ENCODE assay signal across 8 cellular contexts in genomic region chr16:29815793-29816693, GRCh38.
DNase-seq lines count a peak whose midpoint lies in the region; ATAC-seq and TF ChIP-seq lines count a peak whose summit lies in the region.

Gene PAGR1 (plus strand): TSS chr16:29816152. CDS start chr16:29816526, 374 bp downstream.

- H3K4me1 Mint-ChIP-seq in nephron: peaks cover 57% of the 10 kb centered on the region
- peaks cover 80% of the 10 kb centered on the region for H3K4me1 Mint-ChIP-seq in stimulated activated naive CD8-positive, alpha-beta T cell treated with anti-CD3 and anti-CD28 coated beads, Interleukin-15, amount 100 ng/mL, for 72 hours

- H3K9me3 Mint-ChIP-seq in nephron: no peaks in the 10 kb centered on the region
- H3K9me3 Mint-ChIP-seq in stimulated activated naive CD8-positive, alpha-beta T cell treated with anti-CD3 and anti-CD28 coated beads, Interleukin-15, amount 100 ng/mL, for 72 hours: no peaks in the 10 kb centered on the region

- H3K36me3 Mint-ChIP-seq in nephron (ENCODE audit: low read depth): peaks cover 29% of the 10 kb centered on the region

- no peaks in the 10 kb centered on the region for H3K27me3 Mint-ChIP-seq in nephron (ENCODE audit: low read depth)
- peaks cover 13% of the 10 kb centered on the region for H3K27me3 Mint-ChIP-seq in stimulated activated naive CD8-positive, alpha-beta T cell treated with anti-CD3 and anti-CD28 coated beads, Interleukin-15, amount 100 ng/mL, for 72 hours

- H3K4me1 ChIP-seq in RWPE2 (ENCODE audit: insufficient read depth, poor library complexity, severe bottlenecking): peaks cover 9% of the 10 kb centered on the region

- DNase-seq in ELF-1 (ENCODE audit: low read depth, low spot score) (peak; percentile 99), GOT3 (lab: John Stamatoyannopoulos, UW) (peak; percentile 93), LNCaP clone FGC (ENCODE audit: low read depth) (peak; percentile 100), RWPE2 (ENCODE audit: low spot score) (peak; percentile 96), fibroblast of pulmonary artery (ENCODE audit: low read depth) (peak; percentile 100)
- DNase-seq in activated T-helper 9 cell treated with anti-CD3 and anti-CD28 coated beads, Interleukin-2, amount 50 U/mL, for 16 hours (ENCODE audit: low read depth): peak; percentile 97
- peak; percentile 98 to 99 for DNase-seq in stimulated activated naive CD8-positive, alpha-beta T cell treated with anti-CD3 and anti-CD28 coated beads, Interleukin-15, amount 100 ng/mL, for 72 hours

- H3K27me3 ChIP-seq in RWPE2 (ENCODE audit: insufficient read depth, poor library complexity, severe bottlenecking): no peaks in the 10 kb centered on the region

- TF ChIP-seq CTCF in LNCaP clone FGC (IDR thresholded peaks at IDR 0.05; ENCODE audit: control insufficient read depth, extremely low read depth, insufficient read depth): peak; percentile 77
- peak; percentile 97 for TF ChIP-seq CTCF in RWPE2 (IDR thresholded peaks at IDR 0.05; ENCODE audit: poor library complexity, severe bottlenecking)
- peak; percentile 66 for TF ChIP-seq CTCF in fibroblast of pulmonary artery (IDR thresholded peaks at IDR 0.05; ENCODE audit: low read length, missing control alignments)
- TF ChIP-seq CTCF in nephron (IDR thresholded peaks at IDR 0.05; ENCODE audit: unreplicated experiment in 3 of 3): peak; percentile 88 to 96 (median 93)

- peak; percentile 54 for ATAC-seq in RWPE2 (ENCODE audit: low read depth)
- peak; percentile 80 for ATAC-seq in stimulated activated naive CD8-positive, alpha-beta T cell treated with anti-CD3 and anti-CD28 coated beads, Interleukin-15, amount 100 ng/mL, for 72 hours

- peak within 1 kb of the TSS; percentile 77 for H3K4me3 ChIP-seq in LNCaP clone FGC (ENCODE audit: low read depth, low read length)
- peak within 1 kb of the TSS; percentile 57 for H3K4me3 ChIP-seq in RWPE2 (ENCODE audit: severe bottlenecking)
- H3K4me3 ChIP-seq in fibroblast of pulmonary artery (replicated peaks; ENCODE audit: low read depth, low read length): peak within 1 kb of the TSS; percentile 81

- H3K36me3 ChIP-seq in RWPE2 (ENCODE audit: low read depth): peaks cover 27% of the 10 kb centered on the region

- no peaks in the 10 kb centered on the region for H3K9me3 ChIP-seq in RWPE2 (ENCODE audit: severe bottlenecking)

- peak within 1 kb of the TSS; percentile 94 to 97 (median 94) for H3K27ac Mint-ChIP-seq in nephron
- peak within 1 kb of the TSS; percentile 94 to 98 for H3K27ac Mint-ChIP-seq in stimulated activated naive CD8-positive, alpha-beta T cell treated with anti-CD3 and anti-CD28 coated beads, Interleukin-15, amount 100 ng/mL, for 72 hours

- peak within 1 kb of the TSS; percentile 93 to 96 (median 94) for H3K4me3 Mint-ChIP-seq in nephron
- peak within 1 kb of the TSS; percentile 92 for H3K4me3 Mint-ChIP-seq in stimulated activated naive CD8-positive, alpha-beta T cell treated with anti-CD3 and anti-CD28 coated beads, Interleukin-15, amount 100 ng/mL, for 72 hours

- H3K27ac ChIP-seq in RWPE2 (ENCODE audit: poor library complexity, severe bottlenecking): peak within 1 kb of the TSS; percentile 79

Comparison
In these comparisons a context has a peak if more than half of its experiments do, and no peak if none do; other contexts are left out.
1. Peak in every context shown above with its lines: DNase-seq, ATAC-seq, H3K4me3 ChIP-seq and H3K27ac ChIP-seq.